9 cellular contexts compared by ENCODE assay signal in the genomic region with DNA sequence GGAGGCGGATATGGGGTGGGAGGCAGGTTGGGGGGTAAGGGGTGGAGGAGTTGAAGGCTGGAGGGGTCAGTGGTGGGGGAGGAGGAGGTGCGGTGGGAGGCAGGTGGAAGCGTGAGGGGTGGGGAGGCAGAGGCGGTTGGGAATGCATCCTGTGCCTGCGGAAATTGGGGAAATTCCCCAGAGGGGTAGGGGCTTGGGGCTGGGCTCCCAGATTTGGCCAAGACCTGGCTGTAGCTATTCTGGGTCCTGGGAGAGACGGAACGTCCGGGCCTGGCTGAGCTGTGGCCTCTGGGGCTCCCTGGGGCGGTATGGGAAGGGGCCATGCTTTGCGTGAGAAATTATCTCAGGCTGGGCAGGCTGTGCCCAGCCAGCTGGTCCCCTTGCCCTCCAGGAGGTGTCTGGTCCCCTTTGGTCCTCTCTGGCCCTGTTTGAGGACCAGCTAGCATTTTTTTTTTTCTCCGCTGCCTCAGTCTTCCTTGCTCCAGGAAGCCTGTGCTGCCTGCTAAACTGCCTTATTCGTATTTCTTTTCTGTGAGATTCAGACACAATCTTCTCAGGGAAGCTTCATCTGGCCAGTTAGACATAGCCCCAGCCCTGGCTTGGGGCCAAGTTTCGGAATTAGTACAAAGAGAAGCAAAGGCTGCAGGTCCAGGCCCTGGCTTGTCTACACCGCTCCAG. TPM values are rescaled to one million over a fixed set of nuclear protein-coding genes. Genes with fewer than 3 reads are reported as not detected.
DNase-seq lines count a peak whose midpoint lies in the region; ATAC-seq and TF ChIP-seq lines count a peak whose summit lies in the region.
"Had no signal": no experiment of that assay in that cellular context is flagged by ENCODE, and none has a peak within 500 bp of the region (broad histone marks: within the 10 kb centered on the region; RNA-seq: fewer than 3 reads in every experiment).

No MANE protein-coding gene starts in this region.

- peaks cover 9 to 15% of the 10 kb centered on the region in 2 donors for H3K27me3 Mint-ChIP-seq in natural killer cell (ENCODE audit: low read depth in 2 of 2)

- DNase-seq in Daoy (ENCODE audit: low read depth) (peak; percentile 57), SHP77 (lab: John Stamatoyannopoulos, UW) (peak; percentile 97 to 99), fibroblast of lung (ENCODE audit: low read depth in 2 of 2) (peak; percentile 43 to 58), natural killer cell (no peak), UCSD-AML1 (lab: John Stamatoyannopoulos, UW; ENCODE audit: unreplicated experiment) (no peak)
- DNase-seq in activated effector memory CD4-positive, alpha-beta T cell treated with Interleukin-2 at 50 U/mL for 16 hours, result no peak

- no peak overlapping the region for H3K4me2 ChIP-seq in fibroblast of lung (ENCODE audit: extremely low read depth, insufficient read depth, low read length)

- H3K9ac ChIP-seq in fibroblast of lung (ENCODE audit: insufficient read depth, low read length), result no peak overlapping the region

- H3K27ac Mint-ChIP-seq in natural killer cell, result no peak overlapping the region

- no peaks in the 10 kb centered on the region for H3K36me3 ChIP-seq in fibroblast of lung (ENCODE audit: control insufficient read depth, insufficient read depth, low read length)

- H3K27me3 ChIP-seq in fibroblast of lung (ENCODE audit: control insufficient read depth, insufficient read depth, low read length), result no peaks in the 10 kb centered on the region

- H3K27ac ChIP-seq in fibroblast of lung (ENCODE audit: insufficient read depth, low read length), result no peak overlapping the region
- H3K27ac ChIP-seq: PC-9 had no signal

- H3K9me3 Mint-ChIP-seq in natural killer cell, result no peaks in the 10 kb centered on the region

- intact Hi-C loops in natural killer cell (cut with micrococcal nuclease), result no loop called here

- H3K4me1 Mint-ChIP-seq in natural killer cell, result peaks cover 6 to 12% of the 10 kb centered on the region in 2 donors

- no peak overlapping the region for H2AFZ ChIP-seq in fibroblast of lung (ENCODE audit: low read length)
- H2AFZ ChIP-seq: PC-9 had no signal

- ATAC-seq in GM19397 (IDR thresholded peaks at IDR 0.05; ENCODE audit: unreplicated experiment) (peak; percentile 78), HG03442 (IDR thresholded peaks at IDR 0.05; ENCODE audit: unreplicated experiment) (peak; percentile 75), natural killer cell (no peak)

- no peaks in the 10 kb centered on the region for H3K79me2 ChIP-seq in fibroblast of lung (ENCODE audit: control insufficient read depth, insufficient read depth, low read length)

- no peaks in the 10 kb centered on the region for H3K9me3 ChIP-seq in fibroblast of lung (ENCODE audit: control insufficient read depth, insufficient read depth, low read depth, low read length)

- H3K4me1 ChIP-seq in fibroblast of lung (ENCODE audit: control insufficient read depth, extremely low read depth, insufficient read depth, low read length), result no peaks in the 10 kb centered on the region

- TF ChIP-seq CTCF in fibroblast of lung (conservative IDR thresholded peaks at IDR 0.05 in 1 of 2, IDR thresholded peaks at IDR 0.05 in 1 of 2; ENCODE audit: low read depth in 1 of 2, low read length in 2 of 2) (no peak), natural killer cell (IDR thresholded peaks at IDR 0.05) (no peak)

- H3K36me3 Mint-ChIP-seq in natural killer cell, result no peaks in the 10 kb centered on the region

- peak overlapping the region; percentile 41 for H3K4me3 Mint-ChIP-seq in natural killer cell

- no peak overlapping the region for H3K4me3 ChIP-seq in fibroblast of lung (replicated peaks in 1 of 4; ENCODE audit: control extremely low read depth in 1 of 4, insufficient read depth in 1 of 4, low read depth in 3 of 4, low read length in 4 of 4)
- H3K4me3 ChIP-seq: PC-9 had no signal

- no peaks in the 10 kb centered on the region for H4K20me1 ChIP-seq in fibroblast of lung (ENCODE audit: control insufficient read depth, extremely low read depth, insufficient read depth, low read length)

RNA-seq across cellular contexts. Expression of gene TRPV2, which starts 7.3 kb away (rescaled TPM):
- 0.06 and 2.3 TPM in 2 replicates for total RNA-seq in Daoy (2014; rRNA removed; shearing (Covaris generic))
- total RNA-seq in fibroblast of lung (56.2 and 74.5 TPM in 2 replicates), natural killer cell (100 to 1,000 TPM; 138 to 163 (median 147) TPM)
- polyA plus RNA-seq in fibroblast of lung, result 62.6 and 68.6 TPM in 2 replicates
- 118 and 127 TPM in 2 replicates for polyA plus RNA-seq in fibroblast of lung (2012)
- polyA minus RNA-seq in fibroblast of lung (ENCODE audit: low replicate concordance), result 298 and 337 TPM in 2 replicates

RNA-seq across cellular contexts. Expression of gene UBB, which starts 27.2 kb away (rescaled TPM):
- total RNA-seq in Daoy (2014; rRNA removed; shearing (Covaris generic)), result 1,877 and 2,346 TPM in 2 replicates
- 2,161 and 3,188 TPM in 2 replicates for total RNA-seq in fibroblast of lung
- polyA plus RNA-seq in fibroblast of lung, result 1,190 and 2,089 TPM in 2 replicates
- 2,029 and 2,802 TPM in 2 replicates for polyA plus RNA-seq in fibroblast of lung (2012)
- 2,290 and 3,189 TPM in 2 replicates for polyA minus RNA-seq in fibroblast of lung (ENCODE audit: low replicate concordance)
- 1,000 to 10,000 TPM; 1,492 to 1,665 (median 1,530) TPM for total RNA-seq in natural killer cell

RNA-seq across cellular contexts. Expression of gene CENPV, which starts 54.8 kb away (rescaled TPM):
- 121 and 144 TPM in 2 replicates for total RNA-seq in Daoy (2014; rRNA removed; shearing (Covaris generic))
- total RNA-seq in fibroblast of lung, result 9.2 and 9.8 TPM in 2 replicates
- 25.1 and 43.7 TPM in 2 replicates for polyA plus RNA-seq in fibroblast of lung
- polyA plus RNA-seq in fibroblast of lung (2012), result 20.9 and 34.3 TPM in 2 replicates
- 4.5 and 41.7 TPM in 2 replicates for polyA minus RNA-seq in fibroblast of lung (ENCODE audit: low replicate concordance)
- total RNA-seq in natural killer cell, result 10 to 100 TPM; 11.3 to 20.0 (median 15.1) TPM

Comparison
In these comparisons a context has a peak if more than half of its experiments do, and no peak if none do; other contexts are left out.
1. DNase-seq: peak in Daoy (single experiment), SHP77 (2 of 2) and fibroblast of lung (2 of 2); none in natural killer cell (single experiment), UCSD-AML1 (single experiment) and activated effector memory CD4-positive, alpha-beta T cell treated with Interleukin-2 at 50 U/mL for 16 hours (single experiment).
2. ATAC-seq: peak in GM19397 (single experiment) and HG03442 (single experiment); none in natural killer cell (0 of 3).
3. RNA of gene TRPV2, which starts 7.3 kb away (total RNA-seq): 138 to 163 TPM in natural killer cell and 56.2 to 74.5 TPM in fibroblast of lung; 0.06 to 2.3 TPM in Daoy; every median in the first group is over 10 times any median in the second.